In genomic region chr1:89287182-89288050, GRCh38 we compare ENCODE assay signal across 10 cellular contexts. TPM values are rescaled to one million over a fixed set of nuclear protein-coding genes. Genes with fewer than 3 reads are reported as not detected.
DNase-seq lines count a peak whose midpoint lies in the region; ATAC-seq and TF ChIP-seq lines count a peak whose summit lies in the region.
"Had no signal": no experiment of that assay in that cellular context is flagged by ENCODE, and none has a peak within 500 bp of the region (broad histone marks: within the 10 kb centered on the region; RNA-seq: fewer than 3 reads in every experiment).

No MANE protein-coding gene starts in this region.

- peaks cover 12% of the 10 kb centered on the region for H3K4me1 ChIP-seq in KMS-11 (ENCODE audit: low read depth, poor library complexity, severe bottlenecking)

- H3K4me1 Mint-ChIP-seq in naive B cell: peaks cover 13 to 28% (median 23%) of the 10 kb centered on the region in 3 donors

- no peaks in the 10 kb centered on the region for H3K27me3 Mint-ChIP-seq in naive B cell

- H3K4me2 ChIP-seq in KMS-11: peak overlapping the region; percentile 83

- ATAC-seq in GM18502 (IDR thresholded peaks at IDR 0.05; ENCODE audit: poor library complexity, unreplicated experiment) (peak; percentile 33), GM21447 (IDR thresholded peaks at IDR 0.05; ENCODE audit: unreplicated experiment) (peak; percentile 26), naive B cell (ENCODE audit: low read depth in 2 of 2) (peak in 1 of 2 donors; percentile 7), omental fat pad (ENCODE audit: low FRiP score) (no peak)

- H3K79me2 ChIP-seq in KMS-11 (ENCODE audit: insufficient read depth, low read depth): no peaks in the 10 kb centered on the region

- peaks cover 2 to 12% of the 10 kb centered on the region in 2 donors for H3K36me3 Mint-ChIP-seq in naive B cell

- TF ChIP-seq CTCF in KMS-11 (conservative IDR thresholded peaks at IDR 0.05; ENCODE audit: low read depth, low read length) (no peak), omental fat pad (IDR thresholded peaks at IDR 0.05) (no peak)

- H3K4me3 Mint-ChIP-seq in naive B cell: peak overlapping the region in 6 of 8 donors; percentile 49 to 79 (median 69)

- H2AFZ ChIP-seq in KMS-11 (ENCODE audit: low read depth): peak overlapping the region; percentile 55

- H3K27me3 ChIP-seq in KMS-11 (ENCODE audit: insufficient read depth, low read depth): no peaks in the 10 kb centered on the region

- H4K20me1 ChIP-seq in KMS-11 (ENCODE audit: insufficient read depth): no peaks in the 10 kb centered on the region

- H3K9me3 Mint-ChIP-seq in naive B cell: peaks cover 0 to 6% (median 3%) of the 10 kb centered on the region in 7 donors

- H3K27ac ChIP-seq in KMS-11: peak overlapping the region; percentile 46

- DNase-seq in naive B cell: no peak
- no peak for DNase-seq in NCI-H1694 (lab: John Stamatoyannopoulos, UW)
- DNase-seq in omental fat pad (ENCODE audit: low spot score): no peak
- DNase-seq in hippocampal formation (lab: John Stamatoyannopoulos, UW): no peak
- DNase-seq in cerebellum (ENCODE audit: low spot score): no peak
- DNase-seq: foreskin fibroblast, RPMI8226 had no signal

- H3K27ac Mint-ChIP-seq in naive B cell: peak overlapping the region in 5 of 6 donors; percentile 32 to 96 (median 69)

- no peak overlapping the region for H3K4me3 ChIP-seq in KMS-11 (IDR thresholded peaks at IDR 0.05; ENCODE audit: insufficient read depth, low read depth, low read length)

- H3K9ac ChIP-seq in KMS-11: 0 out of 2 replicates have a peak overlapping the region, but pooled peaks have one; percentile 26

- H3K36me3 ChIP-seq in KMS-11 (ENCODE audit: insufficient read depth): no peaks in the 10 kb centered on the region

RNA-seq across cellular contexts. Expression of gene GBP5, which starts 14.8 kb away (rescaled TPM):
- 10 to 100 TPM in 2 of 6 donors, 1 to 10 TPM in 4; 2.6 to 22.4 (median 8.9) TPM for polyA plus RNA-seq in naive B cell (ENCODE audit: low read depth in 6 of 6)
- 1 to 10 TPM; 2.4 to 9.1 (median 6.6) TPM for total RNA-seq in omental fat pad
- not detected for total RNA-seq in cerebellum
